ENCODE assay signal across 11 cellular contexts in the genomic region with DNA sequence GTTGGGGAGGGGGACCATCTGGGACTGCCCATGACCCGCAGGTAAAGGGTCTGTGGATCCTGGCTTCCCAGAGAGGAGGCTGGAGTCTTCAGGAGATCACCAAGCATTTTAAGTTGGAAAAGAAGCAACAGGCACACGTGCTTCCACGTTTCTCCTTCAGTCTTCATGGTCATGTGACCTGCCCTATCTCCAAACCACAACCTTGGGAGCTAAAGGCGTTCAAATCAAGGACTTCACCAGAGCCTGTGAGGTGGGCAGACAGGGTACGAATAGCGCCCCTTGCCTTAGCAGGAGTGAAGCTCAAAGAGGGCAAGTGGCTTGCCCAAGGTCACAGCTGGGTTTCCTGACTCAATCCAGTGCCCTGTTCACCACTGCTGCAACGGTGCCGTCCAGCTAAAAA. TPM values are rescaled to one million over a fixed set of nuclear protein-coding genes. Genes with fewer than 3 reads are reported as not detected.
DNase-seq lines count a peak whose midpoint lies in the region; ATAC-seq and TF ChIP-seq lines count a peak whose summit lies in the region.
"Had no signal": no experiment of that assay in that cellular context is flagged by ENCODE, and none has a peak within 500 bp of the region (broad histone marks: within the 10 kb centered on the region; RNA-seq: fewer than 3 reads in every experiment).

No MANE protein-coding gene starts in this region.

- DNase-seq in coronary artery (ENCODE audit: low spot score), result no peak
- DNase-seq in dermis blood vessel endothelial cell, result no peak
- no peak for DNase-seq in DMS79 (lab: John Stamatoyannopoulos, UW)
- no peak for DNase-seq in mesothelial cell of epicardium (ENCODE audit: low spot score in 2 of 2, unreplicated experiment in 2 of 2)
- DNase-seq: activated CD8-positive, alpha-beta memory T cell treated with anti-CD3 and anti-CD28 coated beads for 24 hours; KG1; SHP77 treated with DMSO at 0.1 percent for 48 hours had no signal

- H3K27ac ChIP-seq in BLaER1, result peak overlapping the region; percentile 71
- peak overlapping the region; percentile 16 to 72 for H3K27ac ChIP-seq in coronary artery
- peak overlapping the region; percentile 68 for H3K27ac ChIP-seq in neutrophil

- TF ChIP-seq EP300 in Ishikawa (IDR thresholded peaks at IDR 0.05; ENCODE audit: borderline replicate concordance), result no peak

- H3K27me3 Mint-ChIP-seq in mesothelial cell of epicardium (ENCODE audit: low read depth), result no peaks in the 10 kb centered on the region

- H3K27ac Mint-ChIP-seq in mesothelial cell of epicardium, result no peak overlapping the region

- no peaks in the 10 kb centered on the region for H3K9me3 Mint-ChIP-seq in mesothelial cell of epicardium

- no peak for ATAC-seq in HG03432 (IDR thresholded peaks at IDR 0.05; ENCODE audit: unreplicated experiment)

- H4K20me1 ChIP-seq in BLaER1, result peaks cover 48% of the 10 kb centered on the region

- H3K4me1 ChIP-seq in BLaER1 (peaks cover 57% of the 10 kb centered on the region), neutrophil (ENCODE audit: control insufficient read depth in 1 of 2, insufficient read depth in 1 of 2, low read depth in 1 of 2, low read length in 1 of 2) (peaks cover 28 to 47% of the 10 kb centered on the region in 2 experiments)

- H3K4me3 ChIP-seq in BLaER1 (no peak overlapping the region), coronary artery (no peak overlapping the region), neutrophil (ENCODE audit: low read depth in 1 of 2, low read length in 1 of 2) (no peak overlapping the region)

- H3K36me3 ChIP-seq in BLaER1 (peaks cover 33% of the 10 kb centered on the region), neutrophil (no peaks in the 10 kb centered on the region)

- peaks cover 8% of the 10 kb centered on the region for H3K36me3 Mint-ChIP-seq in mesothelial cell of epicardium

- H3K9me3 ChIP-seq in BLaER1 (no peaks in the 10 kb centered on the region), neutrophil (no peaks in the 10 kb centered on the region)

- no peak for TF ChIP-seq RAD21 in Ishikawa (IDR thresholded peaks at IDR 0.05; ENCODE audit: low read depth)

- peak overlapping the region; percentile 50; the same call in 1 of the 2 replicates for H3K9ac ChIP-seq in BLaER1

- peaks cover 7% of the 10 kb centered on the region for H3K4me1 Mint-ChIP-seq in mesothelial cell of epicardium

- H3K27me3 ChIP-seq in BLaER1, result no peaks in the 10 kb centered on the region
- H3K27me3 ChIP-seq in neutrophil, result no peaks in the 10 kb centered on the region

- no peak overlapping the region for H3K4me3 Mint-ChIP-seq in mesothelial cell of epicardium

- H3K4me2 ChIP-seq in BLaER1, result peak overlapping the region; percentile 76

- TF ChIP-seq CTCF in coronary artery (IDR thresholded peaks at IDR 0.05), result no peak
- no peak for TF ChIP-seq CTCF in neutrophil (IDR thresholded peaks at IDR 0.05)
- no peak for TF ChIP-seq CTCF in mesothelial cell of epicardium (IDR thresholded peaks at IDR 0.05; ENCODE audit: unreplicated experiment)

TF ChIP-seq in Ishikawa, 13 proteins besides CTCF, POLR2A, EP300 and RAD21:
- TF ChIP-seq CREB1 (IDR thresholded peaks at IDR 0.05; ENCODE audit: low read depth), result no peak
- TF ChIP-seq, protein P1, sequence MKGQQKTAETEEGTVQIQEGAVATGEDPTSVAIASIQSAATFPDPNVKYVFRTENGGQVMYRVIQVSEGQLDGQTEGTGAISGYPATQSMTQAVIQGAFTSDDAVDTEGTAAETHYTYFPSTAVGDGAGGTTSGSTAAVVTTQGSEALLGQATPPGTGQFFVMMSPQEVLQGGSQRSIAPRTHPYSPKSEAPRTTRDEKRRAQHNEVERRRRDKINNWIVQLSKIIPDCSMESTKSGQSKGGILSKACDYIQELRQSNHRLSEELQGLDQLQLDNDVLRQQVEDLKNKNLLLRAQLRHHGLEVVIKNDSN (IDR thresholded peaks at IDR 0.05), result peak; percentile 54; the same call in 1 of the 2 replicates

RNA-seq across cellular contexts. Expression of a gene that starts 6.7 kb away (rescaled TPM):
- total RNA-seq in dermis blood vessel endothelial cell (36.2 and 49.4 TPM in 2 replicates), mesothelial cell of epicardium (61.4 to 64.0 TPM (median 62.8 TPM) in 3 replicates)

RNA-seq across cellular contexts. Expression of a gene that starts 51.1 kb away (rescaled TPM):
- 127 and 141 TPM in 2 replicates for total RNA-seq in dermis blood vessel endothelial cell
- 261 to 264 TPM (median 261 TPM) in 3 replicates for total RNA-seq in mesothelial cell of epicardium
